Comparison of ENCODE assay signal across 23 cellular contexts in genomic region chr5:3715048-3715447, GRCh38.
A peak's percentile ranks its signal among the peaks of the same experiment; 100 is the strongest.
DNase-seq lines count a peak whose midpoint lies in the region; ATAC-seq and TF ChIP-seq lines count a peak whose summit lies in the region.
"Had no signal": no experiment of that assay in that cellular context is flagged by ENCODE, and none has a peak within 500 bp of the region (broad histone marks: within the 10 kb centered on the region; RNA-seq: fewer than 3 reads in every experiment).

No MANE protein-coding gene starts in this region.

- H3K9ac ChIP-seq in subcutaneous abdominal adipose tissue (ENCODE audit: low read length in 5 of 5) = no peak overlapping the region
- H3K9ac ChIP-seq: GM23248 had no signal

- no peaks in the 10 kb centered on the region for H3K36me3 ChIP-seq in subcutaneous abdominal adipose tissue (ENCODE audit: control insufficient read depth in 5 of 5, insufficient read depth in 5 of 5, low read length in 5 of 5)
- H3K36me3 ChIP-seq: HAP-1, MG63 had no signal

- DNase-seq in Right ventricle myocardium superior (peak; percentile 57), cardiac septum (ENCODE audit: low spot score) (no peak), left ventricle myocardium superior (peak; percentile 57), foreskin keratinocyte (no peak), putamen (ENCODE audit: low spot score) (no peak)
- DNase-seq in stimulated activated CD4-positive, alpha-beta T cell treated with anti-CD3 and anti-CD28 coated beads, Interleukin-4, amount 100 ng/mL, for 4 hours = no peak
- DNase-seq: Calu3, DMS153, DND-41, GM23248, HFFc6, KBM-7, MG63, NCI-H1105 treated with DMSO at 0.1 percent for 48 hours, NCI-H146, NCI-H2029, NCI-H2227 treated with DMSO at 0.1 percent for 48 hours, NCI-H69, SIG-M5 had no signal

- TF ChIP-seq CTCF in foreskin keratinocyte (conservative IDR thresholded peaks at IDR 0.05) = no peak

- peak; percentile 56 for ATAC-seq in Right ventricle myocardium superior (ENCODE audit: poor library complexity)
- peak; percentile 50 for ATAC-seq in left ventricle myocardium superior
- no peak for ATAC-seq in foreskin keratinocyte

- no peaks in the 10 kb centered on the region for H3K27me3 ChIP-seq in subcutaneous abdominal adipose tissue (ENCODE audit: control insufficient read depth in 5 of 5, insufficient read depth in 4 of 5, low read length in 5 of 5)
- H3K27me3 ChIP-seq in foreskin keratinocyte = no peaks in the 10 kb centered on the region

- H3K9me3 ChIP-seq in subcutaneous abdominal adipose tissue (ENCODE audit: control insufficient read depth in 5 of 5, low read length in 5 of 5) = no peaks in the 10 kb centered on the region
- H3K9me3 ChIP-seq: HAP-1, MG63 had no signal

- intact Hi-C loops in Right ventricle myocardium superior (cut with DNase I) = no loop called here
- intact Hi-C loops in cardiac septum (cut with DNase I) = no loop called here
- intact Hi-C loops in left ventricle myocardium superior (cut with micrococcal nuclease) = no loop called here

- peak overlapping the region in 3 of 5 donors; percentile 38 to 54 (median 45) for H3K4me3 ChIP-seq in subcutaneous abdominal adipose tissue (ENCODE audit: low read depth in 1 of 5, low read length in 5 of 5)
- H3K4me3 ChIP-seq: GM23248, HAP-1, MG63, SK-N-MC had no signal

- H3K4me1 ChIP-seq in subcutaneous abdominal adipose tissue (ENCODE audit: control insufficient read depth in 5 of 5, insufficient read depth in 5 of 5, low read length in 5 of 5) = peaks cover 0 to 12% (median 10%) of the 10 kb centered on the region in 5 donors
- H3K4me1 ChIP-seq in foreskin keratinocyte = no peaks in the 10 kb centered on the region
- H3K4me1 ChIP-seq: HAP-1 had no signal

- peak overlapping the region; percentile 9 for H3K27ac ChIP-seq in subcutaneous abdominal adipose tissue (ENCODE audit: low read depth, low read length)
- no peak overlapping the region for H3K27ac ChIP-seq in foreskin keratinocyte
- H3K27ac ChIP-seq: GM23248, RWPE1, SK-N-MC had no signal

Comparison
In these comparisons a context has a peak if more than half of its experiments do, and no peak if none do; other contexts are left out.
1. DNase-seq: peak in Right ventricle myocardium superior (single experiment) and left ventricle myocardium superior (single experiment); none in cardiac septum (single experiment), stimulated activated CD4-positive, alpha-beta T cell treated with anti-CD3 and anti-CD28 coated beads, Interleukin-4, amount 100 ng/mL, for 4 hours (0 of 2), foreskin keratinocyte (0 of 2) and putamen (single experiment).